ENCODE assay signal across 1 cellular context in the genomic region with DNA sequence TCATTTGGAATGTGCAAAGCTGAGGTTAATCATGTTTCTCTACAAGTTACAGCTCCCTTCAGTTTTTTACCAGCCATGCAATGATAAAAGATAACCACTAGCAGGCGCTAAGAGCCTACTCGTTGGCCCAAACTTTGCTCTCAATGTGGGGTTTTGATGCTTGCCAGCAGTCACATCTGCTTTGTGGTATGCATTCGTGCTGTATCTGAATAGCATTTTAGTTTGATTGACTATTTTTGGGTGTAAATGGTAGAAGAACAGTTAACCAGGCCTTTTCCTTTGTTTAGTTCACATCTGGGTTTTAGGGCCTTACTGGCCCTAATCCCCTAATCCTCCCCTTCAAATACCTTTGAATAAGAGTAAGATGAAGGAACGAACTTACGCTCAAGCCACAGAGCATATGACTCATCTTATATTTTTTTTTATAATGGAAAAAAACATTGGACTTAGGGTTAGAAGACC.
TF ChIP-seq lines count a peak whose summit lies in the region.

No MANE protein-coding gene starts in this region.

TF ChIP-seq in SK-N-SH, 30 proteins besides CTCF, POLR2A, EP300 and RAD21 (continued from another document):
- TF ChIP-seq, protein P1, sequence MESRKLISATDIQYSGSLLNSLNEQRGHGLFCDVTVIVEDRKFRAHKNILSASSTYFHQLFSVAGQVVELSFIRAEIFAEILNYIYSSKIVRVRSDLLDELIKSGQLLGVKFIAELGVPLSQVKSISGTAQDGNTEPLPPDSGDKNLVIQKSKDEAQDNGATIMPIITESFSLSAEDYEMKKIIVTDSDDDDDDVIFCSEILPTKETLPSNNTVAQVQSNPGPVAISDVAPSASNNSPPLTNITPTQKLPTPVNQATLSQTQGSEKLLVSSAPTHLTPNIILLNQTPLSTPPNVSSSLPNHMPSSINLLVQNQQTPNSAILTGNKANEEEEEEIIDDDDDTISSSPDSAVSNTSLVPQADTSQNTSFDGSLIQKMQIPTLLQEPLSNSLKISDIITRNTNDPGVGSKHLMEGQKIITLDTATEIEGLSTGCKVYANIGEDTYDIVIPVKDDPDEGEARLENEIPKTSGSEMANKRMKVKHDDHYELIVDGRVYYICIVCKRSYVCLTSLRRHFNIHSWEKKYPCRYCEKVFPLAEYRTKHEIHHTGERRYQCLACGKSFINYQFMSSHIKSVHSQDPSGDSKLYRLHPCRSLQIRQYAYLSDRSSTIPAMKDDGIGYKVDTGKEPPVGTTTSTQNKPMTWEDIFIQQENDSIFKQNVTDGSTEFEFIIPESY (IDR thresholded peaks at IDR 0.05; ENCODE audit: borderline replicate concordance, low read depth) = no peak
- TF ChIP-seq TCF12 (IDR thresholded peaks at IDR 0.05) (peak; percentile 84), EZH2phosphoT487 (IDR thresholded peaks at IDR 0.05; ENCODE audit: borderline replicate concordance, low read depth) (no peak), MXI1 (IDR thresholded peaks at IDR 0.05; ENCODE audit: low read depth, low read length) (no peak; the same call in 1 of the 2 replicates), GABPA (IDR thresholded peaks at IDR 0.05; ENCODE audit: low read depth) (no peak), JUND (IDR thresholded peaks at IDR 0.05) (peak; percentile 42), FOSL2 (IDR thresholded peaks at IDR 0.05; ENCODE audit: borderline replicate concordance, low read depth) (peak; percentile 58; the same call in 1 of the 2 replicates), SIN3A (IDR thresholded peaks at IDR 0.05; ENCODE audit: borderline replicate concordance, low read depth, low read length) (no peak), RFX5 (IDR thresholded peaks at IDR 0.05; ENCODE audit: low read length) (no peak), RCOR1 (IDR thresholded peaks at IDR 0.05; ENCODE audit: low read length) (peak; percentile 62; the same call in 1 of the 2 replicates)
- TF ChIP-seq, protein P2, sequence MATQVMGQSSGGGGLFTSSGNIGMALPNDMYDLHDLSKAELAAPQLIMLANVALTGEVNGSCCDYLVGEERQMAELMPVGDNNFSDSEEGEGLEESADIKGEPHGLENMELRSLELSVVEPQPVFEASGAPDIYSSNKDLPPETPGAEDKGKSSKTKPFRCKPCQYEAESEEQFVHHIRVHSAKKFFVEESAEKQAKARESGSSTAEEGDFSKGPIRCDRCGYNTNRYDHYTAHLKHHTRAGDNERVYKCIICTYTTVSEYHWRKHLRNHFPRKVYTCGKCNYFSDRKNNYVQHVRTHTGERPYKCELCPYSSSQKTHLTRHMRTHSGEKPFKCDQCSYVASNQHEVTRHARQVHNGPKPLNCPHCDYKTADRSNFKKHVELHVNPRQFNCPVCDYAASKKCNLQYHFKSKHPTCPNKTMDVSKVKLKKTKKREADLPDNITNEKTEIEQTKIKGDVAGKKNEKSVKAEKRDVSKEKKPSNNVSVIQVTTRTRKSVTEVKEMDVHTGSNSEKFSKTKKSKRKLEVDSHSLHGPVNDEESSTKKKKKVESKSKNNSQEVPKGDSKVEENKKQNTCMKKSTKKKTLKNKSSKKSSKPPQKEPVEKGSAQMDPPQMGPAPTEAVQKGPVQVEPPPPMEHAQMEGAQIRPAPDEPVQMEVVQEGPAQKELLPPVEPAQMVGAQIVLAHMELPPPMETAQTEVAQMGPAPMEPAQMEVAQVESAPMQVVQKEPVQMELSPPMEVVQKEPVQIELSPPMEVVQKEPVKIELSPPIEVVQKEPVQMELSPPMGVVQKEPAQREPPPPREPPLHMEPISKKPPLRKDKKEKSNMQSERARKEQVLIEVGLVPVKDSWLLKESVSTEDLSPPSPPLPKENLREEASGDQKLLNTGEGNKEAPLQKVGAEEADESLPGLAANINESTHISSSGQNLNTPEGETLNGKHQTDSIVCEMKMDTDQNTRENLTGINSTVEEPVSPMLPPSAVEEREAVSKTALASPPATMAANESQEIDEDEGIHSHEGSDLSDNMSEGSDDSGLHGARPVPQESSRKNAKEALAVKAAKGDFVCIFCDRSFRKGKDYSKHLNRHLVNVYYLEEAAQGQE (IDR thresholded peaks at IDR 0.05; ENCODE audit: low read depth, low read length) = 0 out of 2 replicates have a peak, but pooled peaks have one; percentile 29
- TF ChIP-seq, protein P3, sequence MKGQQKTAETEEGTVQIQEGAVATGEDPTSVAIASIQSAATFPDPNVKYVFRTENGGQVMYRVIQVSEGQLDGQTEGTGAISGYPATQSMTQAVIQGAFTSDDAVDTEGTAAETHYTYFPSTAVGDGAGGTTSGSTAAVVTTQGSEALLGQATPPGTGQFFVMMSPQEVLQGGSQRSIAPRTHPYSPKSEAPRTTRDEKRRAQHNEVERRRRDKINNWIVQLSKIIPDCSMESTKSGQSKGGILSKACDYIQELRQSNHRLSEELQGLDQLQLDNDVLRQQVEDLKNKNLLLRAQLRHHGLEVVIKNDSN (IDR thresholded peaks at IDR 0.05; ENCODE audit: borderline replicate concordance, low read depth) = no peak
